ENCODE assay signal across 17 cellular contexts in genomic region chrX:42129541-42129940, GRCh38.
A peak's percentile ranks its signal among the peaks of the same experiment; 100 is the strongest.
DNase-seq lines count a peak whose midpoint lies in the region; ATAC-seq, FAIRE-seq and TF ChIP-seq lines count a peak whose summit lies in the region.
"Had no signal": no experiment of that assay in that cellular context is flagged by ENCODE, and none has a peak within 500 bp of the region (broad histone marks: within the 10 kb centered on the region; RNA-seq: fewer than 3 reads in every experiment).

No MANE protein-coding gene starts in this region.

- CTCF ChIA-PET in A549 (lab: Yijun Ruan, JAX): interaction anchor here (0.6 kb wide), 1 partner anchor 1014 kb away, joined by 3 read pairs; no protein-coding TSS in a partner anchor

- H3K4me3 ChIP-seq in A549 (no peak overlapping the region), DND-41 (ENCODE audit: low read depth in 1 of 2, low read length in 2 of 2) (no peak overlapping the region)
- H3K4me3 ChIP-seq: SK-N-MC had no signal

- no peak for TF ChIP-seq RAD21 in A549 (conservative IDR thresholded peaks at IDR 0.05 in 1 of 2, IDR thresholded peaks at IDR 0.05 in 1 of 2)

- H3K9ac ChIP-seq in DND-41 (ENCODE audit: low read depth, low read length): peak overlapping the region; percentile 63

- H2AFZ ChIP-seq in DND-41 (ENCODE audit: low read depth, low read length): peak overlapping the region; percentile 61

- H3K4me1 ChIP-seq in A549 (no peaks in the 10 kb centered on the region), DND-41 (ENCODE audit: insufficient read depth, low read length) (peaks cover 68% of the 10 kb centered on the region)

- TF ChIP-seq POLR2A in A549 (IDR thresholded peaks at IDR 0.05; ENCODE audit: low read length): no peak

- DNase-seq in A549 (ENCODE audit: low read depth in 1 of 2, low spot score in 1 of 2) (no peak), DND-41 (no peak), SK-MEL-5 (ENCODE audit: low read depth, low spot score) (peak; percentile 40), foreskin melanocyte (peak; percentile 57), DMS53 (lab: John Stamatoyannopoulos, UW) (no peak), T-helper 2 cell (no peak), UCSD-AML1 (lab: John Stamatoyannopoulos, UW; ENCODE audit: unreplicated experiment) (no peak), omental fat pad (ENCODE audit: low spot score) (no peak)
- DNase-seq: ACHN; CD4-positive, alpha-beta T cell; H9; KBM-7; NCI-H1092; NCI-H1694; NCI-H2171; NCI-H774 had no signal

- in situ Hi-C loops in SK-MEL-5 (cut with HindIII; ENCODE audit: low pct_unique_long_range_greater_than_20kb, low sequenced_read_pairs): no loop called here

- no peaks in the 10 kb centered on the region for H3K27me3 ChIP-seq in DND-41 (ENCODE audit: insufficient read depth, low read length, poor library complexity)

- H3K4me2 ChIP-seq in A549 (no peak overlapping the region), DND-41 (ENCODE audit: insufficient read depth, low read length) (peak overlapping the region; percentile 63)

- ATAC-seq in A549: no peak
- no peak for ATAC-seq in DND-41 (ENCODE audit: insufficient read depth, low read depth)
- ATAC-seq in omental fat pad (ENCODE audit: low FRiP score): no peak

- H3K36me3 ChIP-seq in DND-41 (ENCODE audit: insufficient read depth, low read length): no peaks in the 10 kb centered on the region

- no peaks in the 10 kb centered on the region for H3K79me2 ChIP-seq in DND-41 (ENCODE audit: insufficient read depth, low read length)

- TF ChIP-seq CTCF in A549 (IDR thresholded peaks at IDR 0.05): no peak
- no peak for TF ChIP-seq CTCF in DND-41 (IDR thresholded peaks at IDR 0.05; ENCODE audit: borderline replicate concordance, extremely low read depth, low read length, poor library complexity, severe bottlenecking)
- no peak for TF ChIP-seq CTCF in omental fat pad (IDR thresholded peaks at IDR 0.05)

- H3K9me3 ChIP-seq in A549 (no peaks in the 10 kb centered on the region), DND-41 (ENCODE audit: insufficient read depth, low read length, severe bottlenecking) (no peaks in the 10 kb centered on the region)

- no peaks in the 10 kb centered on the region for H4K20me1 ChIP-seq in DND-41 (ENCODE audit: insufficient read depth, low read length)

- TF ChIP-seq EP300 in A549 (IDR thresholded peaks at IDR 0.05): no peak

- POLR2A ChIA-PET in A549 (lab: Yijun Ruan, JAX): no interaction called here

- H3K27ac ChIP-seq in A549 (no peak overlapping the region), DND-41 (ENCODE audit: low read length) (peak overlapping the region; percentile 98)
- H3K27ac ChIP-seq: SK-N-MC had no signal

- FAIRE-seq in A549 (lab: Jason Lieb, UNC): peak; percentile 28

TF ChIP-seq in A549, 52 proteins besides CTCF, POLR2A, EP300 and RAD21:
- TF ChIP-seq NPAS2 (CRISPR knock-in tag; IDR thresholded peaks at IDR 0.05; ENCODE audit: borderline replicate concordance): no peak
- no peak for TF ChIP-seq ELK1 (IDR thresholded peaks at IDR 0.05; ENCODE audit: low read depth, low read length)
- TF ChIP-seq BHLHE40 (IDR thresholded peaks at IDR 0.05; ENCODE audit: low read depth, low read length): no peak
- TF ChIP-seq EHMT2 (IDR thresholded peaks at IDR 0.05; ENCODE audit: low read depth): no peak
- TF ChIP-seq RNF2 (IDR thresholded peaks at IDR 0.05; ENCODE audit: borderline replicate concordance, low read depth): no peak
- TF ChIP-seq, protein P1, sequence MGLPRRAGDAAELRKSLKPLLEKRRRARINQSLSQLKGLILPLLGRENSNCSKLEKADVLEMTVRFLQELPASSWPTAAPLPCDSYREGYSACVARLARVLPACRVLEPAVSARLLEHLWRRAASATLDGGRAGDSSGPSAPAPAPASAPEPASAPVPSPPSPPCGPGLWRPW (IDR thresholded peaks at IDR 0.05): no peak
- no peak for TF ChIP-seq ZNF302 (CRISPR knock-in tag; IDR thresholded peaks at IDR 0.05)
- no peak for TF ChIP-seq POLR2AphosphoS2 (conservative IDR thresholded peaks at IDR 0.05; ENCODE audit: low read length)
- TF ChIP-seq SREBF2 (IDR thresholded peaks at IDR 0.05): no peak
- no peak for TF ChIP-seq CEBPB (IDR thresholded peaks at IDR 0.05)
- TF ChIP-seq PHF8 (IDR thresholded peaks at IDR 0.05; ENCODE audit: borderline replicate concordance, low read depth): no peak
- no peak for TF ChIP-seq CHD2 (IDR thresholded peaks at IDR 0.05; ENCODE audit: low read length, partially characterized antibody)
- TF ChIP-seq JUNB (IDR thresholded peaks at IDR 0.05): no peak
- no peak for TF ChIP-seq TFCP2L1 (CRISPR knock-in tag; IDR thresholded peaks at IDR 0.05)
TF ChIP-seq in A549: peak in this region for 0.

Comparison
In these comparisons a context has a peak if more than half of its experiments do, and no peak if none do; other contexts are left out.
1. DNase-seq: peak in SK-MEL-5 (single experiment) and foreskin melanocyte (single experiment); none in A549 (0 of 2), DND-41 (single experiment), DMS53 (single experiment), T-helper 2 cell (0 of 5), UCSD-AML1 (single experiment) and omental fat pad (single experiment).